ENCODE assay signal across 7 cellular contexts in the genomic region with DNA sequence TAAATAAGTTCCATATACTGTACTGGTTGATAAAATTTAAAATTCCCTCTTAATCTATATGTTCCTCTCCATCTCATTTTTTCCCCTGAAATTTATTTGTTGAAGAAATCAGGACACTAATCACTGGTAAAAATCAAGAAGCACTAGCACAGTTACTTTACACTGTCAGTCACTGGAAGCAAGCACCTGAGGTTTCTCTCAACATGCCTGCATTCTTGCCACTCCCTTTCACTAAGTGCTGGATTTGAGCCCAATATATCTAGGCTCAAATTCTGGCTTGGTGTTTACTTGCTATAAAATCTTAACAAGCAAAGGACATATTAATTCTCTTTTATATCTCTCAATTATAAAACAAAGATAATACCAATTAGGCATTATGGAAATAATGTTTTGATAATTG. TPM values are rescaled to one million over a fixed set of nuclear protein-coding genes. Genes with fewer than 3 reads are reported as not detected.
A peak's percentile ranks its signal among the peaks of the same experiment; 100 is the strongest.
DNase-seq lines count a peak whose midpoint lies in the region; ATAC-seq, FAIRE-seq and TF ChIP-seq lines count a peak whose summit lies in the region.

No MANE protein-coding gene starts in this region.

- no peaks in the 10 kb centered on the region for H3K9me3 Mint-ChIP-seq in T-cell

- CTCF ChIA-PET in T-cell (lab: Charles Lee): interaction anchor here in 1 of 2 donors (0.7 kb wide), 1 partner anchor 28 kb away, joined by 5 read pairs; no protein-coding TSS in a partner anchor

- FAIRE-seq in HTR-8/SVneo (lab: Jason Lieb, UNC): no peak

- H3K36me3 Mint-ChIP-seq in T-cell: peaks cover 57% of the 10 kb centered on the region

- H3K27ac ChIP-seq in testis: peak overlapping the region; percentile 81 to 92

- H3K27ac Mint-ChIP-seq in T-cell: no peak overlapping the region

- DNase-seq in NCI-H1436 treated with DMSO at 0.1 percent for 48 hours (lab: John Stamatoyannopoulos, UW) (peak; percentile 31), adipocyte (ENCODE audit: low read depth) (peak; percentile 46), kidney glomerular epithelial cell (lab: John Stamatoyannopoulos, UW) (peak; percentile 11), testis (no peak), T-cell (no peak), HTR-8/SVneo (ENCODE audit: insufficient read length, low spot score) (no peak)

- H3K9me3 ChIP-seq in adipocyte (ENCODE audit: control insufficient read depth, low read length): no peaks in the 10 kb centered on the region
- H3K9me3 ChIP-seq in testis: no peaks in the 10 kb centered on the region

- intact Hi-C loops in testis (cut with DNase I; ENCODE audit: low total_unique reads): no loop called here

- H3K9ac ChIP-seq in adipocyte (ENCODE audit: low read length): peak overlapping the region; percentile 65

- H3K4me3 ChIP-seq in adipocyte (ENCODE audit: low read length) (peak overlapping the region; percentile 39), testis (no peak overlapping the region)

- peaks cover 28% of the 10 kb centered on the region for H3K4me1 ChIP-seq in adipocyte (ENCODE audit: control insufficient read depth, insufficient read depth, low read length)
- no peaks in the 10 kb centered on the region for H3K4me1 ChIP-seq in testis

- TF ChIP-seq CTCF in testis (IDR thresholded peaks at IDR 0.05): no peak

- no peak overlapping the region for H3K4me3 Mint-ChIP-seq in T-cell

- H3K27me3 Mint-ChIP-seq in T-cell: no peaks in the 10 kb centered on the region

- H3K27me3 ChIP-seq in adipocyte (replicated peaks; ENCODE audit: control insufficient read depth, insufficient read depth, low read length): no peaks in the 10 kb centered on the region
- H3K27me3 ChIP-seq in testis: no peaks in the 10 kb centered on the region

- H3K36me3 ChIP-seq in adipocyte (ENCODE audit: control insufficient read depth, insufficient read depth, low read length, severe bottlenecking): peaks cover 5% of the 10 kb centered on the region
- H3K36me3 ChIP-seq in testis (ENCODE audit: low read depth, missing control alignments): no peaks in the 10 kb centered on the region

- TF ChIP-seq POLR2A in testis (IDR thresholded peaks at IDR 0.05): no peak

- ATAC-seq in T-cell (replicated peaks in 1 of 4) (no peak), HG03175 (IDR thresholded peaks at IDR 0.05; ENCODE audit: unreplicated experiment) (no peak)

- peaks cover 38 to 48% (median 47%) of the 10 kb centered on the region in 3 donors for H3K4me1 Mint-ChIP-seq in T-cell

- POLR2A ChIA-PET in T-cell (lab: Charles Lee): interaction anchor here in 1 of 2 donors (0.6 kb wide), 1 partner anchor 152 kb away, joined by 8 read pairs; no protein-coding TSS in a partner anchor

RNA-seq across cellular contexts. Expression of a gene that starts 58.7 kb away (rescaled TPM):
- total RNA-seq in testis: 10 to 100 TPM; 53.7 to 58.2 TPM
- polyA plus RNA-seq in testis (ENCODE audit: insufficient read depth, low read depth, low replicate concordance): 77.5 TPM
- 100 to 1,000 TPM; 190 to 271 (median 211) TPM for total RNA-seq in T-cell

Comparison
In these comparisons a context has a peak if more than half of its experiments do, and no peak if none do; other contexts are left out.
1. DNase-seq: peak in NCI-H1436 treated with DMSO at 0.1 percent for 48 hours (single experiment), adipocyte (single experiment) and kidney glomerular epithelial cell (single experiment); none in testis (single experiment), T-cell (0 of 34) and HTR-8/SVneo (single experiment).